Comparison of ENCODE assay signal across 8 cellular contexts in genomic region chr17:57671546-57672204, GRCh38.
A peak's percentile ranks its signal among the peaks of the same experiment; 100 is the strongest.
DNase-seq lines count a peak whose midpoint lies in the region; ATAC-seq and TF ChIP-seq lines count a peak whose summit lies in the region.

No MANE protein-coding gene starts in this region.

- POLR2A ChIA-PET in activated CD8-positive, alpha-beta T cell treated with anti-CD3 and anti-CD28 coated beads for 36 hours (lab: Charles Lee) = interaction anchor here (1.0 to 1.3 kb wide), 2 partner anchors 67 to 71 kb away, joined by 3 to 4 read pairs; no protein-coding TSS in a partner anchor

- intact Hi-C loops in activated CD8-positive, alpha-beta T cell treated with anti-CD3 and anti-CD28 coated beads for 36 hours (cut with micrococcal nuclease) = loop anchor here (5.0 to 10.0 kb wide), 2 partner anchors 69 to 427 kb away; no protein-coding TSS in a partner anchor

- peak; percentile 92 for DNase-seq in GM10266 (ENCODE audit: extremely low spot score)
- peak; percentile 61 for DNase-seq in NCI-H774 (lab: John Stamatoyannopoulos, UW)
- peak; percentile 82 for DNase-seq in activated CD8-positive, alpha-beta T cell treated with anti-CD3 and anti-CD28 coated beads for 36 hours
- DNase-seq in effector CD4-positive, alpha-beta T cell = peak; percentile 49
- peak; percentile 73 to 74 for DNase-seq in memory B cell (ENCODE audit: low spot score in 2 of 2)
- peak; percentile 34 to 37 for DNase-seq in stimulated activated CD8-positive, alpha-beta memory T cell treated with anti-CD3 and anti-CD28 coated beads, Interleukin-15, amount 100 ng/mL, for 4 hours (ENCODE audit: low read depth in 2 of 2)

- ATAC-seq in HG03432 (IDR thresholded peaks at IDR 0.05; ENCODE audit: unreplicated experiment) = peak; percentile 44
- ATAC-seq in activated CD8-positive, alpha-beta T cell treated with anti-CD3 and anti-CD28 coated beads for 36 hours = peak; percentile 87
- peak; percentile 99 for ATAC-seq in memory B cell (ENCODE audit: low read depth)
- ATAC-seq in HG02870 (IDR thresholded peaks at IDR 0.05; ENCODE audit: unreplicated experiment) = no peak

- H3K4me3 Mint-ChIP-seq in activated CD8-positive, alpha-beta T cell treated with anti-CD3 and anti-CD28 coated beads for 36 hours = no peak overlapping the region
- no peak overlapping the region for H3K4me3 Mint-ChIP-seq in memory B cell

- peak overlapping the region; percentile 86 for H3K27ac Mint-ChIP-seq in activated CD8-positive, alpha-beta T cell treated with anti-CD3 and anti-CD28 coated beads for 36 hours
- H3K27ac Mint-ChIP-seq in memory B cell = peak overlapping the region; percentile 26

- H3K9me3 Mint-ChIP-seq in activated CD8-positive, alpha-beta T cell treated with anti-CD3 and anti-CD28 coated beads for 36 hours = no peaks in the 10 kb centered on the region
- no peaks in the 10 kb centered on the region for H3K9me3 Mint-ChIP-seq in memory B cell

- peaks cover 37% of the 10 kb centered on the region for H3K4me1 Mint-ChIP-seq in activated CD8-positive, alpha-beta T cell treated with anti-CD3 and anti-CD28 coated beads for 36 hours (ENCODE audit: low read depth)
- H3K4me1 Mint-ChIP-seq in memory B cell = peaks cover 3% of the 10 kb centered on the region

- CTCF ChIA-PET in activated CD8-positive, alpha-beta T cell treated with anti-CD3 and anti-CD28 coated beads for 36 hours (lab: Charles Lee) = interaction anchor here (0.6 to 4.1 kb wide), 82 partner anchors 9 to 588 kb away, joined by 3 to 67 read pairs (median 5); partner anchors contain the start of gene CCDC182

- peaks cover 2% of the 10 kb centered on the region for H3K36me3 Mint-ChIP-seq in activated CD8-positive, alpha-beta T cell treated with anti-CD3 and anti-CD28 coated beads for 36 hours (ENCODE audit: low read depth)
- peaks cover 12% of the 10 kb centered on the region for H3K36me3 Mint-ChIP-seq in memory B cell

- TF ChIP-seq CTCF in GM10266 (IDR thresholded peaks at IDR 0.05; ENCODE audit: control insufficient read depth, insufficient read depth, low read depth, missing control alignments) = peak; percentile 90
- peak; percentile 94 for TF ChIP-seq CTCF in activated CD8-positive, alpha-beta T cell treated with anti-CD3 and anti-CD28 coated beads for 36 hours (IDR thresholded peaks at IDR 0.05)

- no peaks in the 10 kb centered on the region for H3K27me3 Mint-ChIP-seq in activated CD8-positive, alpha-beta T cell treated with anti-CD3 and anti-CD28 coated beads for 36 hours
- no peaks in the 10 kb centered on the region for H3K27me3 Mint-ChIP-seq in memory B cell

Comparison
In these comparisons a context has a peak if more than half of its experiments do, and no peak if none do; other contexts are left out.
1. DNase-seq: peak in every context shown above with its lines; median percentile 92 in GM10266; 82 in activated CD8-positive, alpha-beta T cell treated with anti-CD3 and anti-CD28 coated beads for 36 hours; 74 in memory B cell; 61 in NCI-H774; 49 in effector CD4-positive, alpha-beta T cell; 36 in stimulated activated CD8-positive, alpha-beta memory T cell treated with anti-CD3 and anti-CD28 coated beads, Interleukin-15, amount 100 ng/mL, for 4 hours.